ENCODE assay signal across 8 cellular contexts in genomic region chr1:162562452-162562828, GRCh38. TPM values are rescaled to one million over a fixed set of nuclear protein-coding genes. Genes with fewer than 3 reads are reported as not detected.
DNase-seq lines count a peak whose midpoint lies in the region; ATAC-seq, FAIRE-seq and TF ChIP-seq lines count a peak whose summit lies in the region.

No MANE protein-coding gene starts in this region.

- peaks cover 7% of the 10 kb centered on the region for H3K27me3 Mint-ChIP-seq in activated naive CD8-positive, alpha-beta T cell treated with anti-CD3 and anti-CD28 coated beads for 36 hours

- H3K4me1 ChIP-seq in DND-41 (ENCODE audit: insufficient read depth, low read length): peaks cover 25% of the 10 kb centered on the region
- H3K4me1 ChIP-seq in keratinocyte (ENCODE audit: control insufficient read depth, extremely low read depth, insufficient read depth, low read length): peaks cover 34% of the 10 kb centered on the region
- H3K4me1 ChIP-seq in subcutaneous abdominal adipose tissue (ENCODE audit: control insufficient read depth in 5 of 5, insufficient read depth in 5 of 5, low read length in 5 of 5): peaks cover 4 to 42% (median 37%) of the 10 kb centered on the region in 5 donors

- H3K4me1 Mint-ChIP-seq in activated naive CD8-positive, alpha-beta T cell treated with anti-CD3 and anti-CD28 coated beads for 36 hours: peaks cover 39% of the 10 kb centered on the region

- H3K27ac Mint-ChIP-seq in activated naive CD8-positive, alpha-beta T cell treated with anti-CD3 and anti-CD28 coated beads for 36 hours: peak overlapping the region; percentile 84

- H3K27ac ChIP-seq in DND-41 (ENCODE audit: low read length) (peak overlapping the region; percentile 76; the same call in 1 of the 2 replicates), keratinocyte (ENCODE audit: control insufficient read depth, insufficient read depth, low read length) (peak overlapping the region; percentile 89), subcutaneous abdominal adipose tissue (ENCODE audit: low read depth, low read length) (peak overlapping the region; percentile 97)

- H3K9me3 ChIP-seq in DND-41 (ENCODE audit: insufficient read depth, low read length, severe bottlenecking) (no peaks in the 10 kb centered on the region), keratinocyte (ENCODE audit: control insufficient read depth, low read depth, low read length) (no peaks in the 10 kb centered on the region), subcutaneous abdominal adipose tissue (ENCODE audit: control insufficient read depth in 5 of 5, low read length in 5 of 5) (no peaks in the 10 kb centered on the region)

- ATAC-seq in DND-41 (ENCODE audit: insufficient read depth, low read depth) (no peak), HG02678 (IDR thresholded peaks at IDR 0.05; ENCODE audit: unreplicated experiment) (no peak)

- H3K4me3 ChIP-seq in DND-41 (ENCODE audit: low read depth in 1 of 2, low read length in 2 of 2) (peak overlapping the region in 1 of 2 experiments; percentile 87; a peak in 3 of 4 replicates), keratinocyte (ENCODE audit: control insufficient read depth in 2 of 3, extremely low read depth in 1 of 3, insufficient read depth in 2 of 3, low read depth in 1 of 3, low read length in 3 of 3) (peak overlapping the region; percentile 95 to 99 (median 98)), subcutaneous abdominal adipose tissue (ENCODE audit: low read depth in 1 of 5, low read length in 5 of 5) (peak overlapping the region; percentile 82 to 96 (median 90))
- peak overlapping the region; percentile 79 for H3K4me3 ChIP-seq in Jurkat, Clone E6-1 (ENCODE audit: low read length)

- peak; percentile 72 for FAIRE-seq in keratinocyte (lab: Jason Lieb, UNC)

- H3K9ac ChIP-seq in DND-41 (ENCODE audit: low read depth, low read length) (peak overlapping the region; percentile 89), keratinocyte (ENCODE audit: control insufficient read depth, extremely low read depth, insufficient read depth, low read length) (peak overlapping the region; percentile 90), subcutaneous abdominal adipose tissue (ENCODE audit: low read length in 5 of 5) (peak overlapping the region; percentile 75 to 98 (median 94))

- H3K4me2 ChIP-seq in DND-41 (ENCODE audit: insufficient read depth, low read length) (peak overlapping the region; percentile 93), keratinocyte (ENCODE audit: control insufficient read depth, extremely low read depth, insufficient read depth, low read depth, low read length) (peak overlapping the region; percentile 82)

- dilution Hi-C loops in keratinocyte (cut with MboI; ENCODE audit: extremely low pct_ligation_motif_present, low sequenced_read_pairs): no loop called here

- H3K79me2 ChIP-seq in DND-41 (ENCODE audit: insufficient read depth, low read length) (peaks cover 22% of the 10 kb centered on the region), keratinocyte (ENCODE audit: control insufficient read depth, insufficient read depth, low read length) (peaks cover 59% of the 10 kb centered on the region)

- H2AFZ ChIP-seq in DND-41 (ENCODE audit: low read depth, low read length): peak overlapping the region; percentile 88
- no peak overlapping the region for H2AFZ ChIP-seq in keratinocyte (ENCODE audit: control insufficient read depth, low read length)

- H3K36me3 Mint-ChIP-seq in activated naive CD8-positive, alpha-beta T cell treated with anti-CD3 and anti-CD28 coated beads for 36 hours: peaks cover 26% of the 10 kb centered on the region

- no peaks in the 10 kb centered on the region for H3K9me3 Mint-ChIP-seq in activated naive CD8-positive, alpha-beta T cell treated with anti-CD3 and anti-CD28 coated beads for 36 hours

- peak overlapping the region; percentile 88 for H3K4me3 Mint-ChIP-seq in activated naive CD8-positive, alpha-beta T cell treated with anti-CD3 and anti-CD28 coated beads for 36 hours

- H3K27me3 ChIP-seq in DND-41 (ENCODE audit: insufficient read depth, low read length, poor library complexity) (no peaks in the 10 kb centered on the region), keratinocyte (ENCODE audit: control insufficient read depth, extremely low read depth, insufficient read depth, low read length) (no peaks in the 10 kb centered on the region), subcutaneous abdominal adipose tissue (ENCODE audit: control insufficient read depth in 5 of 5, insufficient read depth in 4 of 5, low read length in 5 of 5) (no peaks in the 10 kb centered on the region)

- DNase-seq in DND-41: no peak
- no peak for DNase-seq in Jurkat, Clone E6-1 (ENCODE audit: low read depth, low spot score)
- DNase-seq in activated naive CD8-positive, alpha-beta T cell treated with anti-CD3 and anti-CD28 coated beads for 36 hours: no peak
- no peak for DNase-seq in keratinocyte (ENCODE audit: low read depth, low spot score)
- DNase-seq in effector CD4-positive, alpha-beta T cell: no peak
- DNase-seq in NCI-H2107 (lab: John Stamatoyannopoulos, UW): no peak

- H4K20me1 ChIP-seq in DND-41 (ENCODE audit: insufficient read depth, low read length) (no peaks in the 10 kb centered on the region), keratinocyte (ENCODE audit: control insufficient read depth, extremely low read depth, insufficient read depth, low read length) (peaks cover 4% of the 10 kb centered on the region)

- H3K9me1 ChIP-seq in keratinocyte (ENCODE audit: control insufficient read depth, extremely low read depth, insufficient read depth, low read length): no peaks in the 10 kb centered on the region

- TF ChIP-seq CTCF in DND-41 (IDR thresholded peaks at IDR 0.05; ENCODE audit: borderline replicate concordance, extremely low read depth, low read length, poor library complexity, severe bottlenecking) (no peak), keratinocyte (optimal IDR thresholded peaks at IDR 0.05 in 1 of 3, IDR thresholded peaks at IDR 0.05 in 1 of 3, conservative IDR thresholded peaks at IDR 0.05 in 1 of 3; ENCODE audit: extremely low read depth in 1 of 3, insufficient read depth in 2 of 3, low read length in 3 of 3) (no peak)

- H3K36me3 ChIP-seq in DND-41 (ENCODE audit: insufficient read depth, low read length) (peaks cover 11% of the 10 kb centered on the region), keratinocyte (ENCODE audit: control insufficient read depth in 2 of 2, extremely low read depth in 1 of 2, insufficient read depth in 2 of 2, low read length in 2 of 2) (peaks cover 12 to 18% of the 10 kb centered on the region in 2 experiments), subcutaneous abdominal adipose tissue (ENCODE audit: control insufficient read depth in 5 of 5, insufficient read depth in 5 of 5, low read length in 5 of 5) (peaks cover 2 to 16% (median 12%) of the 10 kb centered on the region in 5 donors)

RNA-seq across cellular contexts. Expression of gene UAP1, which starts 0.9 kb away (rescaled TPM):
- polyA plus RNA-seq in Jurkat, Clone E6-1 (2012; ENCODE audit: insufficient read depth, insufficient read length): 92.4 TPM
- total RNA-seq in activated naive CD8-positive, alpha-beta T cell treated with anti-CD3 and anti-CD28 coated beads for 36 hours: 10 to 100 TPM; 48.5 to 50.5 TPM
- 81.8 to 150 TPM (median 129 TPM) in 3 replicates for polyA plus RNA-seq in keratinocyte
- 82.3 TPM for polyA plus RNA-seq in keratinocyte (2011; ENCODE audit: low read depth)
- polyA plus RNA-seq in keratinocyte (2011; cell fraction: cytosol; rRNA removed): 72.4 and 143 TPM in 2 replicates
- 115 and 150 TPM in 2 replicates for polyA plus RNA-seq in keratinocyte (2011; cell fraction: nucleus; rRNA removed)
- polyA plus RNA-seq in keratinocyte (2012; ENCODE audit: low replicate concordance): 89.8 and 128 TPM in 2 replicates
- polyA minus RNA-seq in keratinocyte: 27.7 to 125 TPM (median 59.1 TPM) in 3 replicates
- polyA minus RNA-seq in keratinocyte (2011; cell fraction: cytosol; rRNA and poly(A)+ RNA removed): 67.5 TPM
- 75.2 and 120 TPM in 2 replicates for polyA minus RNA-seq in keratinocyte (2011; cell fraction: nucleus; rRNA and poly(A)+ RNA removed)
